8 cellular contexts compared by ENCODE assay signal in genomic region chr3:23916886-23917815, GRCh38. TPM values are rescaled to one million over a fixed set of nuclear protein-coding genes. Genes with fewer than 3 reads are reported as not detected.
DNase-seq lines count a peak whose midpoint lies in the region; ATAC-seq and TF ChIP-seq lines count a peak whose summit lies in the region.

Gene NKIRAS1 (minus strand): TSS chr3:23916990. CDS start chr3:23910904, 6,086 bp downstream.
Gene RPL15 (plus strand): TSS chr3:23917132. CDS start chr3:23917860, 728 bp downstream.

- TF ChIP-seq CTCF in fibroblast of mammary gland (conservative IDR thresholded peaks at IDR 0.05; ENCODE audit: control insufficient read depth, insufficient read depth, low read depth, low read length) (peak; percentile 19), natural killer cell (IDR thresholded peaks at IDR 0.05) (no peak)

- ATAC-seq in GM21825 (IDR thresholded peaks at IDR 0.05; ENCODE audit: unreplicated experiment), result peak; percentile 96
- peak; percentile 96 for ATAC-seq in activated T-helper 17 cell treated with anti-CD3 and anti-CD28 coated beads, Interleukin-2, amount 50 U/mL, for 72 hours (replicated peaks)
- ATAC-seq in natural killer cell, result peak; percentile 91 to 99 (median 94)

- peak within 1 kb of the TSS; percentile 87 for H3K4me2 ChIP-seq in Karpas-422 (ENCODE audit: low read depth, low read length, poor library complexity, severe bottlenecking)

- peak within 1 kb of the TSS; percentile 99 for H3K27ac Mint-ChIP-seq in activated T-helper 17 cell treated with anti-CD3 and anti-CD28 coated beads, Interleukin-2, amount 50 U/mL, for 72 hours
- H3K27ac Mint-ChIP-seq in natural killer cell, result peak within 1 kb of the TSS; percentile 95 to 97

- H3K36me3 ChIP-seq in Karpas-422 (ENCODE audit: insufficient read depth, low read length), result peaks cover 30% of the 10 kb centered on the region

- H3K27me3 ChIP-seq in Karpas-422 (ENCODE audit: low read length), result no peaks in the 10 kb centered on the region; the same call in 1 of the 2 replicates

- intact Hi-C loops in natural killer cell (cut with micrococcal nuclease), result loop anchor here (1.0 to 2.0 kb wide), 2 partner anchors 28 to 108 kb away; partner anchors contain the start of gene NR1D2

- no peaks in the 10 kb centered on the region for H3K9me3 ChIP-seq in Karpas-422 (ENCODE audit: low read length)

- peak within 1 kb of the TSS; percentile 76 for H3K27ac ChIP-seq in Karpas-422 (ENCODE audit: low read length)

- H3K36me3 Mint-ChIP-seq in activated T-helper 17 cell treated with anti-CD3 and anti-CD28 coated beads, Interleukin-2, amount 50 U/mL, for 72 hours (ENCODE audit: low read depth), result peaks cover 56% of the 10 kb centered on the region
- no peaks in the 10 kb centered on the region for H3K36me3 Mint-ChIP-seq in natural killer cell

- no peaks in the 10 kb centered on the region for H3K9me3 Mint-ChIP-seq in activated T-helper 17 cell treated with anti-CD3 and anti-CD28 coated beads, Interleukin-2, amount 50 U/mL, for 72 hours
- H3K9me3 Mint-ChIP-seq in natural killer cell, result no peaks in the 10 kb centered on the region

- peaks cover 30% of the 10 kb centered on the region for H4K20me1 ChIP-seq in Karpas-422 (ENCODE audit: insufficient read depth, low read depth, low read length)

- H3K4me1 ChIP-seq in Karpas-422 (ENCODE audit: low read length), result peaks cover 25% of the 10 kb centered on the region

- H3K9ac ChIP-seq in Karpas-422 (ENCODE audit: low read length), result peak within 1 kb of the TSS; percentile 86

- DNase-seq in Daoy (ENCODE audit: low read depth) (peak; percentile 96), Karpas-422 (peak; percentile 99), RKO (ENCODE audit: low spot score) (peak; percentile 97), fibroblast of mammary gland (ENCODE audit: low read depth) (peak; percentile 96), natural killer cell (peak; percentile 94)
- DNase-seq in stimulated activated naive CD4-positive, alpha-beta T cell treated with Interleukin-2 at 50 U/mL for 16 hours (lab: John Stamatoyannopoulos, UW), result peak; percentile 97

- H3K27me3 Mint-ChIP-seq in activated T-helper 17 cell treated with anti-CD3 and anti-CD28 coated beads, Interleukin-2, amount 50 U/mL, for 72 hours, result no peaks in the 10 kb centered on the region
- peaks cover 0 to 2% of the 10 kb centered on the region in 2 donors for H3K27me3 Mint-ChIP-seq in natural killer cell (ENCODE audit: low read depth in 2 of 2)

- peaks cover 38% of the 10 kb centered on the region for H3K4me1 Mint-ChIP-seq in activated T-helper 17 cell treated with anti-CD3 and anti-CD28 coated beads, Interleukin-2, amount 50 U/mL, for 72 hours
- peaks cover 38 to 42% of the 10 kb centered on the region in 2 donors for H3K4me1 Mint-ChIP-seq in natural killer cell

- peak within 1 kb of the TSS; percentile 86 for H3K4me3 ChIP-seq in Karpas-422 (ENCODE audit: low read length)
- H3K4me3 ChIP-seq in fibroblast of mammary gland (ENCODE audit: control insufficient read depth, low read depth, low read length), result peak within 1 kb of the TSS; percentile 83

- peak within 1 kb of the TSS; percentile 97 for H3K4me3 Mint-ChIP-seq in activated T-helper 17 cell treated with anti-CD3 and anti-CD28 coated beads, Interleukin-2, amount 50 U/mL, for 72 hours
- H3K4me3 Mint-ChIP-seq in natural killer cell, result peak within 1 kb of the TSS; percentile 97

- H2AFZ ChIP-seq in Karpas-422 (ENCODE audit: low read length), result peak within 1 kb of the TSS; percentile 72

- H3K79me2 ChIP-seq in Karpas-422 (ENCODE audit: low read length), result peaks cover 17% of the 10 kb centered on the region

- H3K9me2 ChIP-seq in Karpas-422 (replicated peaks; ENCODE audit: insufficient read depth, low read length), result no peaks in the 10 kb centered on the region

RNA-seq across cellular contexts. Expression of gene NKIRAS1, which starts in this region (rescaled TPM):
- 13.8 and 24.5 TPM in 2 replicates for total RNA-seq in Daoy (2014; rRNA removed; shearing (Covaris generic))
- total RNA-seq in Karpas-422 (2014; rRNA removed; shearing (Covaris generic); ENCODE audit: low replicate concordance), result 0.97 and 3.5 TPM in 2 replicates
- total RNA-seq in activated T-helper 17 cell treated with anti-CD3 and anti-CD28 coated beads, Interleukin-2, amount 50 U/mL, for 72 hours, result 1 to 10 TPM; 5.1 to 6.2 TPM
- 1 to 10 TPM; 2.2 to 3.3 (median 2.8) TPM for total RNA-seq in natural killer cell

RNA-seq across cellular contexts. Expression of gene RPL15, which starts in this region (rescaled TPM):
- 1,947 and 2,616 TPM in 2 replicates for total RNA-seq in Daoy (2014; rRNA removed; shearing (Covaris generic))
- 2,950 and 2,991 TPM in 2 replicates for total RNA-seq in Karpas-422 (2014; rRNA removed; shearing (Covaris generic); ENCODE audit: low replicate concordance)
- 1,000 to 10,000 TPM; 2,157 to 2,530 TPM for total RNA-seq in activated T-helper 17 cell treated with anti-CD3 and anti-CD28 coated beads, Interleukin-2, amount 50 U/mL, for 72 hours
- total RNA-seq in natural killer cell, result 1,000 to 10,000 TPM; 1,116 to 1,338 (median 1,291) TPM

Comparison
In these comparisons a context has a peak if more than half of its experiments do, and no peak if none do; other contexts are left out.
1. Peak in every context shown above with its lines: DNase-seq, ATAC-seq, H3K4me3 ChIP-seq and H3K27ac ChIP-seq.